Comparison of ENCODE assay signal across 11 cellular contexts in genomic region chrX:3345281-3346081, GRCh38.
DNase-seq lines count a peak whose midpoint lies in the region; ATAC-seq and TF ChIP-seq lines count a peak whose summit lies in the region.
"Had no signal": no experiment of that assay in that cellular context is flagged by ENCODE, and none has a peak within 500 bp of the region (broad histone marks: within the 10 kb centered on the region; RNA-seq: fewer than 3 reads in every experiment).

No MANE protein-coding gene starts in this region.

- no peaks in the 10 kb centered on the region for H3K4me1 Mint-ChIP-seq in T-helper 2 cell treated with Interferon-gamma antibody and Interleukin-4, amounts not matched to agents 5 μg/mL and 100 μg/mL, for 36 hours (ENCODE audit: low read depth)
- H3K4me1 Mint-ChIP-seq: CD14-positive monocyte, natural killer cell had no signal

- DNase-seq in ACHN (peak; percentile 5), NCI-H446 treated with DMSO at 0.1 percent for 48 hours (lab: John Stamatoyannopoulos, UW) (peak; percentile 31), foreskin fibroblast (peak in 1 of 2 donors; percentile 30)
- DNase-seq in T-helper 2 cell treated with Interferon-gamma antibody and Interleukin-4, amounts not matched to agents 5 μg/mL and 100 μg/mL, for 36 hours (ENCODE audit: low spot score), result no peak
- no peak for DNase-seq in stimulated activated CD4-positive, alpha-beta T cell treated with anti-CD3 and anti-CD28 coated beads, Interleukin-4, amount 100 ng/mL, for 1 hour
- DNase-seq: natural killer cell had no signal

- H3K4me1 ChIP-seq in neuron (ENCODE audit: insufficient read depth, low read length), result no peaks in the 10 kb centered on the region

- in situ Hi-C loops in ACHN (cut with HindIII; ENCODE audit: low pct_ligation_motif_present, low pct_unique_long_range_greater_than_20kb, low sequenced_read_pairs), result no loop called here

- H3K4me3 Mint-ChIP-seq in T-helper 2 cell treated with Interferon-gamma antibody and Interleukin-4, amounts not matched to agents 5 μg/mL and 100 μg/mL, for 36 hours, result no peak overlapping the region
- H3K4me3 Mint-ChIP-seq: natural killer cell had no signal

- ATAC-seq in HG02870 (IDR thresholded peaks at IDR 0.05; ENCODE audit: unreplicated experiment) (no peak), HG03439 (IDR thresholded peaks at IDR 0.05; ENCODE audit: unreplicated experiment) (no peak)
- ATAC-seq: natural killer cell had no signal

- H3K4me3 ChIP-seq in foreskin fibroblast (ENCODE audit: low read depth in 1 of 2, low read length in 2 of 2), result peak overlapping the region; percentile 71 to 81
- H3K4me3 ChIP-seq in neuron (ENCODE audit: low read length), result peak overlapping the region; percentile 49

- H3K9me3 ChIP-seq in neuron (ENCODE audit: low read length), result peaks cover 3% of the 10 kb centered on the region

- peaks cover 2% of the 10 kb centered on the region for H3K27me3 ChIP-seq in neuron (ENCODE audit: insufficient read depth, low read length)

- no peak overlapping the region for H3K27ac Mint-ChIP-seq in T-helper 2 cell treated with Interferon-gamma antibody and Interleukin-4, amounts not matched to agents 5 μg/mL and 100 μg/mL, for 36 hours
- H3K27ac Mint-ChIP-seq: activated T-helper 2 cell treated with anti-CD3 and anti-CD28 coated beads, Interferon-gamma antibody, Interleukin-2, Interleukin-4, amounts not matched to agents 10 μg/mL and 5 μg/mL and 100 μg/mL, durations not matched to agents 14 hours and 24 hours and 36 hours; CD14-positive monocyte; natural killer cell had no signal

- H2AFZ ChIP-seq in neuron (ENCODE audit: low read depth, low read length), result peak overlapping the region; percentile 77

- TF ChIP-seq CTCF in foreskin fibroblast (IDR thresholded peaks at IDR 0.05; ENCODE audit: low read depth, low read length), result no peak

- no peaks in the 10 kb centered on the region for H3K9me3 Mint-ChIP-seq in T-helper 2 cell treated with Interferon-gamma antibody and Interleukin-4, amounts not matched to agents 5 μg/mL and 100 μg/mL, for 36 hours
- H3K9me3 Mint-ChIP-seq: activated T-helper 2 cell treated with anti-CD3 and anti-CD28 coated beads, Interferon-gamma antibody, Interleukin-2, Interleukin-4, amounts not matched to agents 10 μg/mL and 5 μg/mL and 100 μg/mL, durations not matched to agents 14 hours and 24 hours and 36 hours had no signal

- no peaks in the 10 kb centered on the region for H3K36me3 Mint-ChIP-seq in T-helper 2 cell treated with Interferon-gamma antibody and Interleukin-4, amounts not matched to agents 5 μg/mL and 100 μg/mL, for 36 hours (ENCODE audit: low read depth)
- H3K36me3 Mint-ChIP-seq: CD14-positive monocyte, natural killer cell had no signal

- no peaks in the 10 kb centered on the region for H3K36me3 ChIP-seq in neuron (ENCODE audit: insufficient read depth, low read length)

- peaks cover 8% of the 10 kb centered on the region for H3K27me3 Mint-ChIP-seq in T-helper 2 cell treated with Interferon-gamma antibody and Interleukin-4, amounts not matched to agents 5 μg/mL and 100 μg/mL, for 36 hours (ENCODE audit: low read depth)

Comparison
In these comparisons a context has a peak if more than half of its experiments do, and no peak if none do; other contexts are left out.
1. DNase-seq: peak in ACHN (single experiment) and NCI-H446 treated with DMSO at 0.1 percent for 48 hours (single experiment); none in T-helper 2 cell treated with Interferon-gamma antibody and Interleukin-4, amounts not matched to agents 5 μg/mL and 100 μg/mL, for 36 hours (single experiment) and stimulated activated CD4-positive, alpha-beta T cell treated with anti-CD3 and anti-CD28 coated beads, Interleukin-4, amount 100 ng/mL, for 1 hour (single experiment).